28 cellular contexts compared by ENCODE assay signal in the genomic region with DNA sequence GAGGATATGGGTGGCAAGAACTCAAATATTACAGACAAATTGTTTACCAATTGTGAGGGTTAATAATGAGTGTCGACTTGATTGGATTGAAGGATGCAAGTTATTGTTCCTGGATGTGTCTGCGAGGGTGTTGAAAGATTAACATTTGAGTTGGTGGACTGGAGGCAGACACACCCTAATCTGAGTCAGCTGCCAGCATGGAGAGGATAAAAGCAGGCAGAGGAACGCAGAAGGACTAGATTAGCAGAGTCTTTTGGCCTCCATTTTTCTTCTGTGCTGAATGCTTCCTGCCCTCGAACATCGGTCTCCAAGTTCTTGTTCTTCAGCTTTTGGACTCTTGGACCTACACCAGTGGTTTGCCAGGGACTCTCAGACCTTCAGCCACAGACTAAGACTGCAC.
"Had no signal": no experiment of that assay in that cellular context is flagged by ENCODE, and none has a peak within 500 bp of the region (broad histone marks: within the 10 kb centered on the region; RNA-seq: fewer than 3 reads in every experiment).

No MANE protein-coding gene starts in this region.

- H3K9ac ChIP-seq: parathyroid adenoma had no signal

- H3K4me3 ChIP-seq: gastroesophageal sphincter, heart left ventricle, left lung, mucosa of descending colon, right lobe of liver, suprapubic skin, transverse colon, vagina had no signal

- H3K4me3 Mint-ChIP-seq: effector memory CD8-positive, alpha-beta T cell; mesothelial cell of epicardium; naive B cell; natural killer cell treated with Interleukin-12 subunit alpha and Interleukin-12 subunit beta and Interleukin-15 and Interleukin-18, amount 100 ng/mL, for 72 hours; neural crest cell; stimulated activated naive B cell treated with anti-CD40 and anti-IgM and Interleukin-4, amounts not matched to agents 10 μg/mL and 1 μg/mL and 100 μg/mL, for 72 hours; stimulated activated naive CD8-positive, alpha-beta T cell treated with anti-CD3 and anti-CD28 coated beads, Interleukin-15, amount 100 ng/mL, for 72 hours had no signal

- H3K27ac ChIP-seq: foreskin keratinocyte, gastroesophageal sphincter, heart left ventricle, left lung, neutrophil, parathyroid adenoma, right lobe of liver, suprapubic skin, transverse colon, vagina had no signal

- H3K27me3 ChIP-seq: foreskin keratinocyte, gastroesophageal sphincter, heart left ventricle, left lung, neutrophil, right lobe of liver, suprapubic skin, transverse colon, vagina had no signal

- ATAC-seq: effector memory CD8-positive, alpha-beta T cell; foreskin keratinocyte; gastroesophageal sphincter; heart left ventricle; left cardiac atrium; left lung; mucosa of descending colon; natural killer cell treated with Interleukin-12 subunit alpha and Interleukin-12 subunit beta and Interleukin-15 and Interleukin-18, amount 100 ng/mL, for 72 hours; right lobe of liver; stimulated activated naive B cell treated with anti-CD40 and anti-IgM and Interleukin-4, amounts not matched to agents 10 μg/mL and 1 μg/mL and 100 μg/mL, for 72 hours; stimulated activated naive CD8-positive, alpha-beta T cell treated with anti-CD3 and anti-CD28 coated beads, Interleukin-15, amount 100 ng/mL, for 72 hours had no signal

- H3K36me3 ChIP-seq: gastroesophageal sphincter, heart left ventricle, left lung, neutrophil, right lobe of liver, suprapubic skin, transverse colon, vagina had no signal

- DNase-seq: cortex of kidney; effector memory CD8-positive, alpha-beta T cell; foreskin keratinocyte; heart left ventricle; hippocampal formation; left cardiac atrium; left lung; mesenchymal stem cell; mucosa of descending colon; naive B cell; right lobe of liver; small intestine; stimulated activated CD4-positive, alpha-beta T cell treated with anti-CD3 and anti-CD28 coated beads, Interleukin-15, amount 100 ng/mL, for 24 hours; stimulated activated CD4-positive, alpha-beta T cell treated with anti-CD3 and anti-CD28 coated beads, Interleukin-2, amount 100 ng/mL, for 48 hours; stimulated activated naive B cell treated with anti-CD40 and anti-IgM and Interleukin-4, amounts not matched to agents 10 μg/mL and 1 μg/mL and 100 μg/mL, for 72 hours; stimulated activated naive CD8-positive, alpha-beta T cell treated with anti-CD3 and anti-CD28 coated beads, Interleukin-15, amount 100 ng/mL, for 72 hours; transverse colon had no signal

- H3K27ac Mint-ChIP-seq: effector memory CD8-positive, alpha-beta T cell; mesothelial cell of epicardium; naive B cell; natural killer cell treated with Interleukin-12 subunit alpha and Interleukin-12 subunit beta and Interleukin-15 and Interleukin-18, amount 100 ng/mL, for 72 hours; progenitor cell of endocrine pancreas; stimulated activated naive B cell treated with anti-CD40 and anti-IgM and Interleukin-4, amounts not matched to agents 10 μg/mL and 1 μg/mL and 100 μg/mL, for 72 hours; stimulated activated naive CD8-positive, alpha-beta T cell treated with anti-CD3 and anti-CD28 coated beads, Interleukin-15, amount 100 ng/mL, for 72 hours had no signal

- H3K4me1 Mint-ChIP-seq: mesothelial cell of epicardium; naive B cell; neural crest cell; stimulated activated naive B cell treated with anti-CD40 and anti-IgM and Interleukin-4, amounts not matched to agents 10 μg/mL and 1 μg/mL and 100 μg/mL, for 72 hours; stimulated activated naive CD8-positive, alpha-beta T cell treated with anti-CD3 and anti-CD28 coated beads, Interleukin-15, amount 100 ng/mL, for 72 hours had no signal

- H3K4me1 ChIP-seq: foreskin keratinocyte, gastroesophageal sphincter, heart left ventricle, left lung, parathyroid adenoma, right lobe of liver, suprapubic skin, transverse colon, vagina had no signal

- H3K36me3 Mint-ChIP-seq: mesothelial cell of epicardium; naive B cell; stimulated activated naive B cell treated with anti-CD40 and anti-IgM and Interleukin-4, amounts not matched to agents 10 μg/mL and 1 μg/mL and 100 μg/mL, for 72 hours had no signal

- H3K79me2 ChIP-seq: parathyroid adenoma had no signal

- FAIRE-seq: endometrium, islet of Langerhans, small intestine had no signal

- H3K9me3 ChIP-seq: gastroesophageal sphincter, heart left ventricle, mucosa of descending colon, neutrophil, right lobe of liver, suprapubic skin, transverse colon, vagina had no signal

- H3K27me3 Mint-ChIP-seq: effector memory CD8-positive, alpha-beta T cell; naive B cell; natural killer cell treated with Interleukin-12 subunit alpha and Interleukin-12 subunit beta and Interleukin-15 and Interleukin-18, amount 100 ng/mL, for 72 hours; progenitor cell of endocrine pancreas; stimulated activated naive B cell treated with anti-CD40 and anti-IgM and Interleukin-4, amounts not matched to agents 10 μg/mL and 1 μg/mL and 100 μg/mL, for 72 hours; stimulated activated naive CD8-positive, alpha-beta T cell treated with anti-CD3 and anti-CD28 coated beads, Interleukin-15, amount 100 ng/mL, for 72 hours had no signal

- H2AFZ ChIP-seq: parathyroid adenoma had no signal
